Comparison of ENCODE assay signal across 19 cellular contexts in genomic region chr7:103990991-103991390, GRCh38. TPM values are rescaled to one million over a fixed set of nuclear protein-coding genes. Genes with fewer than 3 reads are reported as not detected.
DNase-seq lines count a peak whose midpoint lies in the region; ATAC-seq and TF ChIP-seq lines count a peak whose summit lies in the region.
"Had no signal": no experiment of that assay in that cellular context is flagged by ENCODE, and none has a peak within 500 bp of the region (broad histone marks: within the 10 kb centered on the region; RNA-seq: fewer than 3 reads in every experiment).

No MANE protein-coding gene starts in this region.

- H3K9me3 ChIP-seq in MG63 = no peaks in the 10 kb centered on the region
- H3K9me3 ChIP-seq: psoas muscle had no signal

- H3K36me3 Mint-ChIP-seq in osteocyte (ENCODE audit: unreplicated experiment) = no peaks in the 10 kb centered on the region
- no peaks in the 10 kb centered on the region for H3K36me3 Mint-ChIP-seq in naive thymus-derived CD8-positive, alpha-beta T cell
- H3K36me3 Mint-ChIP-seq: T-cell had no signal

- H3K9me3 Mint-ChIP-seq in osteocyte (ENCODE audit: unreplicated experiment) = no peaks in the 10 kb centered on the region
- peaks cover 0 to 5% (median 0%) of the 10 kb centered on the region in 9 donors for H3K9me3 Mint-ChIP-seq in naive thymus-derived CD8-positive, alpha-beta T cell
- H3K9me3 Mint-ChIP-seq: activated naive CD8-positive, alpha-beta T cell treated with anti-CD3 and anti-CD28 coated beads, Interleukin-2, amount 10 ng/mL, durations not matched to agents 7 days and 5 days; stimulated activated naive CD8-positive, alpha-beta T cell treated with anti-CD3 and anti-CD28 coated beads, Interleukin-15, Interleukin-2, amounts not matched to agents 100 ng/mL and 50 ng/mL, for 24 hours; T-cell had no signal

- H3K27me3 Mint-ChIP-seq in osteocyte (ENCODE audit: unreplicated experiment) = peaks cover 53% of the 10 kb centered on the region
- H3K27me3 Mint-ChIP-seq in naive thymus-derived CD8-positive, alpha-beta T cell = peaks cover 21 to 44% (median 31%) of the 10 kb centered on the region in 5 donors

- no peaks in the 10 kb centered on the region for H3K36me3 ChIP-seq in MG63

- peak overlapping the region; percentile 54 for H3K4me3 ChIP-seq in MG63

- H3K27ac Mint-ChIP-seq in osteocyte (ENCODE audit: unreplicated experiment) = no peak overlapping the region
- no peak overlapping the region for H3K27ac Mint-ChIP-seq in naive thymus-derived CD8-positive, alpha-beta T cell
- H3K27ac Mint-ChIP-seq: activated CD8-positive, alpha-beta T cell treated with anti-CD3 and anti-CD28 coated beads, Interleukin-2, amount 10 ng/mL, durations not matched to agents 7 days and 5 days; CD14-positive monocyte; naive thymus-derived CD4-positive, alpha-beta T cell; stimulated activated naive CD8-positive, alpha-beta T cell treated with anti-CD3 and anti-CD28 coated beads, Interleukin-15, Interleukin-2, amounts not matched to agents 100 ng/mL and 50 ng/mL, for 24 hours; T-cell had no signal

- ATAC-seq in naive thymus-derived CD8-positive, alpha-beta T cell = no peak
- no peak for ATAC-seq in HG03460 (IDR thresholded peaks at IDR 0.05; ENCODE audit: unreplicated experiment)
- ATAC-seq: activated CD8-positive, alpha-beta T cell treated with anti-CD3 and anti-CD28 coated beads, Interleukin-2, amount 10 ng/mL, durations not matched to agents 7 days and 5 days; naive thymus-derived CD4-positive, alpha-beta T cell; T-cell had no signal

- H3K4me1 Mint-ChIP-seq in osteocyte (ENCODE audit: unreplicated experiment) = peaks cover 11% of the 10 kb centered on the region
- peaks cover 8 to 13% (median 11%) of the 10 kb centered on the region in 4 donors for H3K4me1 Mint-ChIP-seq in naive thymus-derived CD8-positive, alpha-beta T cell

- H3K4me3 Mint-ChIP-seq in osteocyte (ENCODE audit: unreplicated experiment) = peak overlapping the region; percentile 66
- peak overlapping the region in 3 of 10 donors; percentile 59 to 75 (median 70) for H3K4me3 Mint-ChIP-seq in naive thymus-derived CD8-positive, alpha-beta T cell

- TF ChIP-seq CTCF in osteocyte (IDR thresholded peaks at IDR 0.05) = no peak

- no peaks in the 10 kb centered on the region for H3K27me3 ChIP-seq in MG63

- POLR2A ChIA-PET in naive thymus-derived CD8-positive, alpha-beta T cell (lab: Charles Lee) = no interaction called here

- DNase-seq in NCI-H2196 (lab: John Stamatoyannopoulos, UW; ENCODE audit: unreplicated experiment) = peak; percentile 24
- no peak for DNase-seq in NCI-H2196 treated with DMSO at 0.1 percent for 48 hours (lab: John Stamatoyannopoulos, UW; ENCODE audit: unreplicated experiment)
- DNase-seq in MG63 = peak; percentile 6
- peak; percentile 85 for DNase-seq in cerebellar cortex (ENCODE audit: low spot score)
- DNase-seq in osteocyte (ENCODE audit: extremely low spot score, unreplicated experiment) = no peak
- DNase-seq in naive thymus-derived CD8-positive, alpha-beta T cell = no peak
- DNase-seq in DMS79 treated with DMSO at 0.1 percent for 48 hours (lab: John Stamatoyannopoulos, UW) = no peak
- DNase-seq: activated CD8-positive, alpha-beta T cell treated with anti-CD3 and anti-CD28 coated beads, Interleukin-2, amount 10 ng/mL, durations not matched to agents 7 days and 5 days; activated naive CD8-positive, alpha-beta T cell treated with anti-CD3 and anti-CD28 coated beads, Interleukin-2, amount 10 ng/mL, durations not matched to agents 7 days and 5 days; effector CD8-positive, alpha-beta T cell; MV-4-11; naive thymus-derived CD4-positive, alpha-beta T cell; NCI-H2081 treated with DMSO at 0.1 percent for 48 hours; NCI-H774; psoas muscle; T-cell had no signal

RNA-seq across cellular contexts. Expression of gene RELN, which starts 1.5 kb away (rescaled TPM):
- total RNA-seq in MG63 (2014; rRNA removed; shearing (Covaris generic); ENCODE audit: low replicate concordance) = 1.3 and 3.1 TPM in 2 replicates
- 0.19 and 0.52 TPM in 2 replicates for total RNA-seq in osteocyte
- not detected for total RNA-seq in naive thymus-derived CD8-positive, alpha-beta T cell
- polyA plus RNA-seq in naive thymus-derived CD8-positive, alpha-beta T cell = not detected
- total RNA-seq: activated CD8-positive, alpha-beta T cell treated with anti-CD3 and anti-CD28 coated beads, Interleukin-2, amount 10 ng/mL, durations not matched to agents 7 days and 5 days; activated naive CD8-positive, alpha-beta T cell treated with anti-CD3 and anti-CD28 coated beads, Interleukin-2, amount 10 ng/mL, durations not matched to agents 7 days and 5 days; naive thymus-derived CD4-positive, alpha-beta T cell had no signal
- polyA plus RNA-seq: CD14-positive monocyte; naive thymus-derived CD4-positive, alpha-beta T cell had no signal

Comparison
In these comparisons a context has a peak if more than half of its experiments do, and no peak if none do; other contexts are left out.
1. DNase-seq: peak in NCI-H2196 (single experiment), MG63 (single experiment) and cerebellar cortex (single experiment); none in NCI-H2196 treated with DMSO at 0.1 percent for 48 hours (single experiment), osteocyte (single experiment), naive thymus-derived CD8-positive, alpha-beta T cell (0 of 10) and DMS79 treated with DMSO at 0.1 percent for 48 hours (single experiment).